ENCODE assay signal across 1 cellular context in the genomic region with DNA sequence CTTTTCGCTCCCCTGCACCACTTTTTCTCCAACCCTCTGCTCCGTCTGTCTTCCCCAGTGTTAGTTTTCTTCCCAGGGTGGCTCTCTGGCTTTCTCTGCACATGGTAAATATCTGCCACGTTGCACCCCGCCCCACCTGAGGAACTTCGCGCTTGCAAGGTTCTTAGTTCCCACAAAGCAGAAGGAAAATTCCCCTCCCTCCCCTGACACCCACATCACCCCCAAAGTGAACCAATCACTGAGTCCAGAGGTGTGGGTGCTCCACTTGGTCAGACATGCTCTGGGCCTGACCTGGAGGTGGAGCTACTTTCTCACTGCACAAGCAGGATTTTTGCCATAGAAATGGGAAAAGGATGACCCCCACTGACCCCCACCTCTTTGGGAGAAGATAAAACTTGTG.
TF ChIP-seq lines count a peak whose summit lies in the region.

No MANE protein-coding gene starts in this region.

TF ChIP-seq in GM23338, 12 proteins besides CTCF, POLR2A, EP300 and RAD21 (continued from another document):
- TF ChIP-seq, protein P1, sequence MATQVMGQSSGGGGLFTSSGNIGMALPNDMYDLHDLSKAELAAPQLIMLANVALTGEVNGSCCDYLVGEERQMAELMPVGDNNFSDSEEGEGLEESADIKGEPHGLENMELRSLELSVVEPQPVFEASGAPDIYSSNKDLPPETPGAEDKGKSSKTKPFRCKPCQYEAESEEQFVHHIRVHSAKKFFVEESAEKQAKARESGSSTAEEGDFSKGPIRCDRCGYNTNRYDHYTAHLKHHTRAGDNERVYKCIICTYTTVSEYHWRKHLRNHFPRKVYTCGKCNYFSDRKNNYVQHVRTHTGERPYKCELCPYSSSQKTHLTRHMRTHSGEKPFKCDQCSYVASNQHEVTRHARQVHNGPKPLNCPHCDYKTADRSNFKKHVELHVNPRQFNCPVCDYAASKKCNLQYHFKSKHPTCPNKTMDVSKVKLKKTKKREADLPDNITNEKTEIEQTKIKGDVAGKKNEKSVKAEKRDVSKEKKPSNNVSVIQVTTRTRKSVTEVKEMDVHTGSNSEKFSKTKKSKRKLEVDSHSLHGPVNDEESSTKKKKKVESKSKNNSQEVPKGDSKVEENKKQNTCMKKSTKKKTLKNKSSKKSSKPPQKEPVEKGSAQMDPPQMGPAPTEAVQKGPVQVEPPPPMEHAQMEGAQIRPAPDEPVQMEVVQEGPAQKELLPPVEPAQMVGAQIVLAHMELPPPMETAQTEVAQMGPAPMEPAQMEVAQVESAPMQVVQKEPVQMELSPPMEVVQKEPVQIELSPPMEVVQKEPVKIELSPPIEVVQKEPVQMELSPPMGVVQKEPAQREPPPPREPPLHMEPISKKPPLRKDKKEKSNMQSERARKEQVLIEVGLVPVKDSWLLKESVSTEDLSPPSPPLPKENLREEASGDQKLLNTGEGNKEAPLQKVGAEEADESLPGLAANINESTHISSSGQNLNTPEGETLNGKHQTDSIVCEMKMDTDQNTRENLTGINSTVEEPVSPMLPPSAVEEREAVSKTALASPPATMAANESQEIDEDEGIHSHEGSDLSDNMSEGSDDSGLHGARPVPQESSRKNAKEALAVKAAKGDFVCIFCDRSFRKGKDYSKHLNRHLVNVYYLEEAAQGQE (IDR thresholded peaks at IDR 0.05; ENCODE audit: unreplicated experiment) = no peak
- TF ChIP-seq EZH2phosphoT487 (IDR thresholded peaks at IDR 0.05; ENCODE audit: unreplicated experiment) = no peak
- TF ChIP-seq NANOG (IDR thresholded peaks at IDR 0.05; ENCODE audit: borderline replicate concordance) = no peak
- TF ChIP-seq JUNB (IDR thresholded peaks at IDR 0.05; ENCODE audit: unreplicated experiment) = no peak
- no peak for TF ChIP-seq EZH2 (IDR thresholded peaks at IDR 0.05; ENCODE audit: low read depth, unreplicated experiment)
- TF ChIP-seq, protein P2, sequence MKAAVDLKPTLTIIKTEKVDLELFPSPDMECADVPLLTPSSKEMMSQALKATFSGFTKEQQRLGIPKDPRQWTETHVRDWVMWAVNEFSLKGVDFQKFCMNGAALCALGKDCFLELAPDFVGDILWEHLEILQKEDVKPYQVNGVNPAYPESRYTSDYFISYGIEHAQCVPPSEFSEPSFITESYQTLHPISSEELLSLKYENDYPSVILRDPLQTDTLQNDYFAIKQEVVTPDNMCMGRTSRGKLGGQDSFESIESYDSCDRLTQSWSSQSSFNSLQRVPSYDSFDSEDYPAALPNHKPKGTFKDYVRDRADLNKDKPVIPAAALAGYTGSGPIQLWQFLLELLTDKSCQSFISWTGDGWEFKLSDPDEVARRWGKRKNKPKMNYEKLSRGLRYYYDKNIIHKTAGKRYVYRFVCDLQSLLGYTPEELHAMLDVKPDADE (IDR thresholded peaks at IDR 0.05) = no peak
TF ChIP-seq in GM23338: peak in this region for 0.
